ENCODE assay signal across 17 cellular contexts in genomic region chr12:106271575-106272505, GRCh38. TPM values are rescaled to one million over a fixed set of nuclear protein-coding genes. Genes with fewer than 3 reads are reported as not detected.
DNase-seq lines count a peak whose midpoint lies in the region; FAIRE-seq and TF ChIP-seq lines count a peak whose summit lies in the region.
"Had no signal": no experiment of that assay in that cellular context is flagged by ENCODE, and none has a peak within 500 bp of the region (broad histone marks: within the 10 kb centered on the region; RNA-seq: fewer than 3 reads in every experiment).

No MANE protein-coding gene starts in this region.

- H4K20me1 ChIP-seq in smooth muscle cell (ENCODE audit: low read depth) = no peaks in the 10 kb centered on the region

- FAIRE-seq in bronchial epithelial cell (lab: Jason Lieb, UNC) = no peak
- FAIRE-seq: H54 had no signal

- no peaks in the 10 kb centered on the region for H3K9me3 ChIP-seq in SK-N-MC (ENCODE audit: low read depth, low read length)
- no peaks in the 10 kb centered on the region for H3K9me3 ChIP-seq in smooth muscle cell (replicated peaks; ENCODE audit: low read depth)
- H3K9me3 ChIP-seq: BE2C had no signal

- H3F3A ChIP-seq in smooth muscle cell (ENCODE audit: low read depth) = no peaks in the 10 kb centered on the region

- H3K4me3 ChIP-seq in SK-N-MC (no peak overlapping the region; the same call in 1 of the 2 replicates), bronchial epithelial cell (ENCODE audit: low read depth, low read length) (no peak overlapping the region), smooth muscle cell (no peak overlapping the region)
- H3K4me3 ChIP-seq: PC-9 had no signal

- DNase-seq in SK-N-MC (ENCODE audit: low read depth, low spot score) (no peak), bronchial epithelial cell (ENCODE audit: low read depth) (peak; percentile 65), islet precursor cell (peak; percentile 9), smooth muscle cell (lab: John Stamatoyannopoulos, UW; ENCODE audit: unreplicated experiment) (no peak), NCI-H2171 (lab: John Stamatoyannopoulos, UW) (no peak)
- DNase-seq in activated naive CD4-positive, alpha-beta T cell treated with anti-CD3 and anti-CD28 coated beads, Interleukin-2, amount 50 U/mL, for 16 hours = no peak
- DNase-seq in activated CD4-positive, alpha-beta T cell treated with anti-CD3 and anti-CD28 coated beads for 48 hours = no peak
- DNase-seq: BE2C; CD8-positive, alpha-beta memory T cell; GF-D8; NCI-H1436 treated with DMSO at 0.1 percent for 48 hours; NCI-H2107; NCI-H345; NCI-H526 treated with DMSO at 0.1 percent for 48 hours; PC-9 had no signal

- H3K27ac ChIP-seq in SK-N-MC (peak overlapping the region; percentile 98), smooth muscle cell (ENCODE audit: low read depth) (no peak overlapping the region)
- H3K27ac ChIP-seq: KMS-11, PC-9 had no signal

- 89% methylated on average over 5 of the region's 5 CpGs for WGBS in smooth muscle cell (ENCODE audit: low lambda C conversion rate)

- H3K4me1 ChIP-seq in smooth muscle cell (ENCODE audit: low read depth) = no peaks in the 10 kb centered on the region
- H3K4me1 ChIP-seq: BE2C had no signal

- no peak overlapping the region for H3K4me2 ChIP-seq in smooth muscle cell
- H3K4me2 ChIP-seq: KMS-11, PC-9 had no signal

- no peaks in the 10 kb centered on the region for H3K79me2 ChIP-seq in smooth muscle cell (ENCODE audit: low read depth)

- H3K36me3 ChIP-seq in SK-N-MC (ENCODE audit: insufficient read depth, low read length) (no peaks in the 10 kb centered on the region), bronchial epithelial cell (ENCODE audit: control insufficient read depth, insufficient read depth, low read length) (no peaks in the 10 kb centered on the region), smooth muscle cell (ENCODE audit: low read depth) (no peaks in the 10 kb centered on the region)
- H3K36me3 ChIP-seq: BE2C had no signal

- H3K9ac ChIP-seq in SK-N-MC (ENCODE audit: insufficient read length) = peak overlapping the region; percentile 38
- H3K9ac ChIP-seq in smooth muscle cell (ENCODE audit: low read depth) = no peak overlapping the region
- H3K9ac ChIP-seq: KMS-11 had no signal

- H3K27me3 ChIP-seq in bronchial epithelial cell (ENCODE audit: control insufficient read depth, insufficient read depth, low read length) (no peaks in the 10 kb centered on the region), smooth muscle cell (ENCODE audit: low read depth) (no peaks in the 10 kb centered on the region)
- H3K27me3 ChIP-seq: BE2C had no signal

- TF ChIP-seq CTCF in bronchial epithelial cell (IDR thresholded peaks at IDR 0.05; ENCODE audit: insufficient read depth, low read length, severe bottlenecking) (no peak), smooth muscle cell (IDR thresholded peaks at IDR 0.05; ENCODE audit: borderline replicate concordance, insufficient read depth, poor library complexity, severe bottlenecking) (no peak)

- peak overlapping the region; percentile 33 for H2AFZ ChIP-seq in smooth muscle cell (ENCODE audit: low read depth)
- H2AFZ ChIP-seq: PC-9 had no signal

RNA-seq across cellular contexts. Expression of gene CKAP4, which starts 24.0 kb away (rescaled TPM):
- 56.6 and 89.2 TPM in 2 replicates for total RNA-seq in bronchial epithelial cell
- 241 and 294 TPM in 2 replicates for total RNA-seq in smooth muscle cell
- 358 and 486 TPM in 2 replicates for polyA plus RNA-seq in smooth muscle cell

RNA-seq across cellular contexts. Expression of gene TCP11L2, which starts 30.7 kb away (rescaled TPM):
- total RNA-seq in bronchial epithelial cell = 31.6 and 43.9 TPM in 2 replicates
- total RNA-seq in smooth muscle cell = 15.1 and 19.1 TPM in 2 replicates
- polyA plus RNA-seq in smooth muscle cell = 2.4 and 3.5 TPM in 2 replicates

Comparison
In these comparisons a context has a peak if more than half of its experiments do, and no peak if none do; other contexts are left out.
1. DNase-seq: peak in bronchial epithelial cell (single experiment) and islet precursor cell (single experiment); none in SK-N-MC (single experiment), smooth muscle cell (single experiment), NCI-H2171 (single experiment), activated naive CD4-positive, alpha-beta T cell treated with anti-CD3 and anti-CD28 coated beads, Interleukin-2, amount 50 U/mL, for 16 hours (single experiment) and activated CD4-positive, alpha-beta T cell treated with anti-CD3 and anti-CD28 coated beads for 48 hours (single experiment).